ENCODE assay signal across 9 cellular contexts in the genomic region with DNA sequence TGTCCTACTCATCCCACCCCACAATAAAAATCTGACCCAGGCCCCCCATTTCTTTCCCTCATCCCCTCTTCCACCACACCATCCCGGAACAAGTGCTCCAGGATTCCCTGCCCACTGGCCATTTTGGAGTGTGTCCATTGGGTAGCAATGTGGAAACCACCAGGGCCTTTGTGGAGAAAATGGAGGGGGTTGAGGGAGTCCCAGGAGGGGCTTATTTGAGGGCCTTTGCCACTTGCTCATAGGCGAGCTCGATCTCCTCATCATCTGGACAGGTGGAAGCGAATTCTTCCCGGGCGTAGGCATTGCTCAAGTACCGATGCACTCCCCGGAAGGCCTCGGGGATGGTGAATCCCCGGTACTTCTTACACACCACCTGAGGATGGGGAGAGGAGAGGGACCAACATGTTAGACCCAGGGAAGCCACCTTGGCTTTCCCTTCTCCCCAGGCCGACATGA. TPM values are rescaled to one million over a fixed set of nuclear protein-coding genes. Genes with fewer than 3 reads are reported as not detected.
DNase-seq lines count a peak whose midpoint lies in the region; TF ChIP-seq lines count a peak whose summit lies in the region.
"Had no signal": no experiment of that assay in that cellular context is flagged by ENCODE, and none has a peak within 500 bp of the region (broad histone marks: within the 10 kb centered on the region; RNA-seq: fewer than 3 reads in every experiment).

No MANE protein-coding gene starts in this region.

- H3K36me3 Mint-ChIP-seq in brain = peaks cover 62% of the 10 kb centered on the region

- no peaks in the 10 kb centered on the region for H3K9me3 Mint-ChIP-seq in brain

- H3K9ac ChIP-seq in mucosa of stomach (ENCODE audit: low read length) = peak overlapping the region; percentile 78

- 86% methylated on average over 11 of the region's 11 CpGs for WGBS in urinary bladder

- H3K36me3 ChIP-seq in cardiac muscle cell (peaks cover 33% of the 10 kb centered on the region), mucosa of stomach (ENCODE audit: control insufficient read depth, insufficient read depth, low read length) (peaks cover 26% of the 10 kb centered on the region), urinary bladder (ENCODE audit: insufficient read depth) (peaks cover 2% of the 10 kb centered on the region)

- H3K27me3 ChIP-seq in cardiac muscle cell (no peaks in the 10 kb centered on the region), mucosa of stomach (ENCODE audit: control insufficient read depth, insufficient read depth, low read length) (no peaks in the 10 kb centered on the region)

- H3K27ac ChIP-seq in cardiac muscle cell (peak overlapping the region; percentile 2), urinary bladder (ENCODE audit: low read depth) (peak overlapping the region; percentile 38)

- H3K27ac Mint-ChIP-seq in brain = peak overlapping the region; percentile 92 to 99 (median 98)

- TF ChIP-seq CTCF in cardiac muscle cell (IDR thresholded peaks at IDR 0.05; ENCODE audit: low read depth, low read length) (no peak), brain (conservative IDR thresholded peaks at IDR 0.05) (no peak)

- DNase-seq in cardiac muscle cell (ENCODE audit: low read depth in 1 of 2, low spot score in 1 of 2) (no peak), cardiac septum (ENCODE audit: low spot score) (no peak), T-helper 9 cell (no peak), cerebellar nuclear complex (lab: John Stamatoyannopoulos, UW) (no peak), NCI-H2081 (lab: John Stamatoyannopoulos, UW) (no peak)

- H3K4me1 ChIP-seq in cardiac muscle cell (ENCODE audit: low read depth) (peaks cover 7% of the 10 kb centered on the region), mucosa of stomach (ENCODE audit: control insufficient read depth, insufficient read depth, low read length) (peaks cover 53% of the 10 kb centered on the region), urinary bladder (ENCODE audit: insufficient read depth) (no peaks in the 10 kb centered on the region)

- H3K4me1 Mint-ChIP-seq in brain = peaks cover 60% of the 10 kb centered on the region

- H3K9me3 ChIP-seq in cardiac muscle cell (ENCODE audit: low read depth) = no peaks in the 10 kb centered on the region
- H3K9me3 ChIP-seq in mucosa of stomach (ENCODE audit: control insufficient read depth, low read length) = no peaks in the 10 kb centered on the region

- intact Hi-C loops in cardiac septum (cut with DNase I) = no loop called here

- H3K4me3 Mint-ChIP-seq in brain = peak overlapping the region; percentile 93 to 100 (median 100)

- peaks cover 21% of the 10 kb centered on the region for H3K27me3 Mint-ChIP-seq in brain

- peak overlapping the region; percentile 91 for H3K4me3 ChIP-seq in cardiac muscle cell
- H3K4me3 ChIP-seq in mucosa of stomach (ENCODE audit: low read length) = no peak overlapping the region
- no peak overlapping the region for H3K4me3 ChIP-seq in urinary bladder (ENCODE audit: low read depth, low read length)

RNA-seq across cellular contexts. Expression of a gene that starts 1.6 kb away (rescaled TPM):
- 134 and 138 TPM in 2 replicates for total RNA-seq in cardiac muscle cell
- polyA plus RNA-seq in cardiac muscle cell = 154 and 170 TPM in 2 replicates
- 69.9 TPM for total RNA-seq in cardiac septum
- 284 TPM for polyA plus RNA-seq in brain (ENCODE audit: insufficient read depth, low read depth, low replicate concordance)
- total RNA-seq in urinary bladder = 81.6 TPM
- 115 TPM for polyA plus RNA-seq in urinary bladder

RNA-seq across cellular contexts. Expression of a gene that starts 5.7 kb away (rescaled TPM):
- total RNA-seq in cardiac muscle cell (226 and 274 TPM in 2 replicates), cardiac septum (131 TPM), urinary bladder (200 TPM)
- polyA plus RNA-seq in cardiac muscle cell (318 and 326 TPM in 2 replicates), brain (ENCODE audit: insufficient read depth, low read depth, low replicate concordance) (424 TPM), urinary bladder (303 TPM)

RNA-seq across cellular contexts. Expression of a gene that starts 7.5 kb away (rescaled TPM):
- total RNA-seq in cardiac muscle cell (not detected in 2 replicates), cardiac septum (0.24 TPM), urinary bladder (0.32 TPM)
- polyA plus RNA-seq in cardiac muscle cell (not detected in 2 replicates), brain (ENCODE audit: insufficient read depth, low read depth, low replicate concordance) (0.39 TPM), urinary bladder (0.62 TPM)
- total RNA-seq: G401 had no signal

RNA-seq across cellular contexts. Expression of a gene that starts 9.1 kb away (rescaled TPM):
- not detected in 2 replicates for total RNA-seq in cardiac muscle cell
- 0.24 TPM in 1 of 2 replicates, not detected in the other for polyA plus RNA-seq in cardiac muscle cell
- total RNA-seq in cardiac septum = not detected
- not detected for polyA plus RNA-seq in brain (ENCODE audit: insufficient read depth, low read depth, low replicate concordance)
- not detected for total RNA-seq in urinary bladder
- polyA plus RNA-seq in urinary bladder = not detected
- total RNA-seq: G401 had no signal

RNA-seq across cellular contexts. Expression of a gene that starts 9.1 kb away (rescaled TPM):
- total RNA-seq in cardiac muscle cell (6.6 and 39.4 TPM in 2 replicates), cardiac septum (1.7 TPM), urinary bladder (14.8 TPM)
- polyA plus RNA-seq in cardiac muscle cell (7.4 and 16.4 TPM in 2 replicates), brain (ENCODE audit: insufficient read depth, low read depth, low replicate concordance) (3.1 TPM), urinary bladder (2.9 TPM)
